ENCODE assay signal across 25 cellular contexts in the genomic region with DNA sequence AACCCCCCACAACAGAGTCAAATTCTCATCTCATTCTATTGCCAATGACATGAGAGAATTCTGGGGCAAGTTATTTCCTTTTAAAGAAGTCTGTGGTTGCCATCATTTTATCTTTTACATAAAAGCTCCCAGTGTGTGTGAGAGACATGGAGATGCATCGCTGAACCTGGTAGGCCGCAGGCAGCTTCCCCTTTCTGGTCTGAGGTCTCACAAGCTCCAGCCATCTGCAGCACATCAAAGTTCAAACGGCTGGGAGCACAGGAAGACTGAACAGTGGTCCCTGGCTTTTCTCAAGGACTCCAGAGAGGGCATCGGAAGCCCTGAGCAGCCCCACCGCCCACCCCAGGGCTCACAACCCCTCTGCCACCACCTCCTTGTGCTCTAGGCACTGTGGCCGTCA.
"Had no signal": no experiment of that assay in that cellular context is flagged by ENCODE, and none has a peak within 500 bp of the region (broad histone marks: within the 10 kb centered on the region; RNA-seq: fewer than 3 reads in every experiment).

No MANE protein-coding gene starts in this region.

- ATAC-seq: activated CD4-positive, alpha-beta T cell treated with anti-CD3 and anti-CD28 coated beads for 36 hours; activated CD8-positive, alpha-beta memory T cell treated with anti-CD3 and anti-CD28 coated beads, Interleukin-2, amount 10 ng/mL, durations not matched to agents 7 days and 5 days; activated CD8-positive, alpha-beta T cell treated with anti-CD3 and anti-CD28 coated beads, Interleukin-2, amount 10 ng/mL, durations not matched to agents 7 days and 5 days; activated naive CD8-positive, alpha-beta T cell treated with anti-CD3 and anti-CD28 coated beads, Interleukin-2, amount 50 U/mL, for 24 hours; effector memory CD8-positive, alpha-beta T cell; left colon; sciatic nerve; stimulated activated memory B cell treated with anti-CD40 and anti-IgM and Interleukin-4, amounts not matched to agents 10 μg/mL and 1 μg/mL and 100 μg/mL, for 72 hours; stimulated activated naive CD8-positive, alpha-beta T cell treated with anti-CD3 and anti-CD28 coated beads, Interleukin-15, amount 100 ng/mL, for 72 hours had no signal

- H3K9me3 ChIP-seq: colonic mucosa, ovary, uterus had no signal

- H3K27ac ChIP-seq: colonic mucosa, ovary, skin epidermis, uterus had no signal

- DNase-seq: activated CD4-positive, alpha-beta T cell treated with anti-CD3 and anti-CD28 coated beads for 36 hours; activated CD4-positive, CD25-positive, alpha-beta regulatory T cell; activated CD8-positive, alpha-beta memory T cell treated with anti-CD3 and anti-CD28 coated beads, Interleukin-2, amount 10 ng/mL, durations not matched to agents 7 days and 5 days; activated CD8-positive, alpha-beta T cell treated with anti-CD3 and anti-CD28 coated beads, Interleukin-2, amount 10 ng/mL, durations not matched to agents 7 days and 5 days; activated naive CD8-positive, alpha-beta T cell treated with anti-CD3 and anti-CD28 coated beads, Interleukin-2, amount 50 U/mL, for 24 hours; activated T-cell treated with anti-CD3 and anti-CD28 coated beads, Interleukin-2, amount 50 U/mL, for 48 hours; colonic mucosa; effector memory CD8-positive, alpha-beta T cell; head of caudate nucleus; hypothalamus; immature natural killer cell; kidney; left colon; mammary epithelial cell; naive B cell; nephron progenitor cell; ovary; stimulated activated CD4-positive, alpha-beta T cell treated with anti-CD3 and anti-CD28 coated beads, Interleukin-12 subunit alpha, Interleukin-12 subunit beta, amount 100 ng/mL, for 4 hours; stimulated activated CD4-positive, alpha-beta T cell treated with anti-CD3 and anti-CD28 coated beads, Interleukin-4, amount 100 ng/mL, for 24 hours; stimulated activated naive CD8-positive, alpha-beta T cell treated with anti-CD3 and anti-CD28 coated beads, Interleukin-15, amount 100 ng/mL, for 72 hours; substantia nigra; uterus had no signal

- H3K4me1 ChIP-seq: colonic mucosa, uterus had no signal

- H3K4me3 ChIP-seq: colonic mucosa, ovary, skin epidermis, uterus had no signal

- H3K36me3 ChIP-seq: colonic mucosa, ovary, uterus had no signal

- H3K27me3 ChIP-seq: colonic mucosa, ovary, uterus had no signal
